Comparison of ENCODE assay signal across 1 cellular context in genomic region chr10:11950325-11951018, GRCh38.
TF ChIP-seq lines count a peak whose summit lies in the region.

No MANE protein-coding gene starts in this region.

TF ChIP-seq in HepG2, 621 proteins besides CTCF, POLR2A, EP300 and RAD21 (continued from another document and continues in another):
- TF ChIP-seq ZNF432 (CRISPR knock-in tag; IDR thresholded peaks at IDR 0.05; ENCODE audit: borderline replicate concordance) (no peak), GLI4 (CRISPR knock-in tag; IDR thresholded peaks at IDR 0.05; ENCODE audit: borderline replicate concordance) (no peak), PHF5A (CRISPR knock-in tag; IDR thresholded peaks at IDR 0.05; ENCODE audit: low read depth, unreplicated experiment) (no peak), TAF1 (CRISPR knock-in tag; IDR thresholded peaks at IDR 0.05) (no peak), YY1 (IDR thresholded peaks at IDR 0.05; ENCODE audit: insufficient read depth, insufficient replicate concordance, low read depth, low read length) (peak; percentile 28), NFYC (CRISPR knock-in tag; IDR thresholded peaks at IDR 0.05) (no peak), TARDBP (CRISPR knock-in tag; IDR thresholded peaks at IDR 0.05) (no peak; the same call in 1 of the 2 replicates), FOXP4 (CRISPR knock-in tag; IDR thresholded peaks at IDR 0.05) (peak; percentile 88), BRCA1 (CRISPR knock-in tag; IDR thresholded peaks at IDR 0.05) (no peak), ZBTB21 (CRISPR knock-in tag; IDR thresholded peaks at IDR 0.05) (no peak), ZFP41 (CRISPR knock-in tag; IDR thresholded peaks at IDR 0.05; ENCODE audit: borderline replicate concordance) (no peak), NCOR1 (IDR thresholded peaks at IDR 0.05; ENCODE audit: borderline replicate concordance, low read length) (peak; percentile 89; the same call in 1 of the 2 replicates), ZBTB25 (CRISPR knock-in tag; IDR thresholded peaks at IDR 0.05) (no peak), ZNF414 (CRISPR knock-in tag; IDR thresholded peaks at IDR 0.05) (no peak), ZNF407 (CRISPR knock-in tag; IDR thresholded peaks at IDR 0.05; ENCODE audit: not compliant biosample characterization) (no peak), ZNF180 (CRISPR knock-in tag; IDR thresholded peaks at IDR 0.05; ENCODE audit: borderline replicate concordance, low read depth) (no peak), FOSL2 (CRISPR knock-in tag; IDR thresholded peaks at IDR 0.05) (peak; percentile 20; the same call in 1 of the 2 replicates), SRF (IDR thresholded peaks at IDR 0.05; ENCODE audit: low read depth, low read length) (0 out of 2 replicates have a peak, but pooled peaks have one; percentile 17), JDP2 (CRISPR knock-in tag; IDR thresholded peaks at IDR 0.05; ENCODE audit: borderline replicate concordance) (no peak), HNRNPLL (IDR thresholded peaks at IDR 0.05; ENCODE audit: low read depth, low read length, poor library complexity, severe bottlenecking) (no peak), ZNF792 (CRISPR knock-in tag; IDR thresholded peaks at IDR 0.05) (peak; percentile 53; the same call in 1 of the 2 replicates), IRX3 (CRISPR knock-in tag; IDR thresholded peaks at IDR 0.05; ENCODE audit: borderline replicate concordance, low read depth) (no peak), SNAPC2 (CRISPR knock-in tag; IDR thresholded peaks at IDR 0.05) (no peak), SAP130 (CRISPR knock-in tag; IDR thresholded peaks at IDR 0.05; ENCODE audit: low read depth) (peak; percentile 77), CCAR2 (optimal IDR thresholded peaks at IDR 0.05; ENCODE audit: low read depth, low read length) (no peak), ZNF556 (CRISPR knock-in tag; IDR thresholded peaks at IDR 0.05; ENCODE audit: borderline replicate concordance) (no peak), TBX2 (CRISPR knock-in tag; IDR thresholded peaks at IDR 0.05; ENCODE audit: borderline replicate concordance) (peak; percentile 90), ZNF691 (CRISPR knock-in tag; IDR thresholded peaks at IDR 0.05; ENCODE audit: borderline replicate concordance, low read depth) (no peak), U2AF2 (IDR thresholded peaks at IDR 0.05; ENCODE audit: low read depth, low read length) (no peak), RXRB (CRISPR knock-in tag; IDR thresholded peaks at IDR 0.05; ENCODE audit: borderline replicate concordance) (peak; percentile 81), FOXK2 (IDR thresholded peaks at IDR 0.05) (no peak), MXD3 (CRISPR knock-in tag; IDR thresholded peaks at IDR 0.05) (no peak), ZNF570 (CRISPR knock-in tag; IDR thresholded peaks at IDR 0.05; ENCODE audit: borderline replicate concordance) (no peak), DBP (CRISPR knock-in tag; IDR thresholded peaks at IDR 0.05; ENCODE audit: not compliant biosample characterization) (no peak), ZNF546 (CRISPR knock-in tag; conservative IDR thresholded peaks at IDR 0.05) (no peak), PHF20 (CRISPR knock-in tag; IDR thresholded peaks at IDR 0.05) (no peak), HDAC1 (CRISPR knock-in tag; IDR thresholded peaks at IDR 0.05) (peak; percentile 56; the same call in 1 of the 2 replicates), PBX3 (CRISPR knock-in tag; IDR thresholded peaks at IDR 0.05; ENCODE audit: borderline replicate concordance) (no peak), ZNF709 (CRISPR knock-in tag; IDR thresholded peaks at IDR 0.05) (no peak), GFI1 (CRISPR knock-in tag; IDR thresholded peaks at IDR 0.05; ENCODE audit: borderline replicate concordance) (peak; percentile 100), SNAPC5 (CRISPR knock-in tag; IDR thresholded peaks at IDR 0.05; ENCODE audit: borderline replicate concordance) (no peak), NFRKB (IDR thresholded peaks at IDR 0.05) (no peak), ZNF326 (CRISPR knock-in tag; IDR thresholded peaks at IDR 0.05; ENCODE audit: borderline replicate concordance) (no peak), ELF1 (CRISPR knock-in tag; IDR thresholded peaks at IDR 0.05) (peak; percentile 60; the same call in 1 of the 2 replicates), FOXM1 (CRISPR knock-in tag; IDR thresholded peaks at IDR 0.05) (no peak), HMG20B (CRISPR knock-in tag; conservative IDR thresholded peaks at IDR 0.05) (peak; percentile 82; the same call in 1 of the 2 replicates), NCOA5 (CRISPR knock-in tag; IDR thresholded peaks at IDR 0.05) (no peak), SPEN (CRISPR knock-in tag; IDR thresholded peaks at IDR 0.05; ENCODE audit: low read depth) (no peak), ZSCAN12 (CRISPR knock-in tag; IDR thresholded peaks at IDR 0.05) (no peak), MBNL3 (CRISPR knock-in tag; conservative IDR thresholded peaks at IDR 0.05) (no peak), ZNF232 (CRISPR knock-in tag; IDR thresholded peaks at IDR 0.05; ENCODE audit: borderline replicate concordance) (no peak), MAFK (conservative IDR thresholded peaks at IDR 0.05 in 1 of 2, IDR thresholded peaks at IDR 0.05 in 1 of 2; ENCODE audit: low read length in 2 of 2) (no peak), PHF21A (CRISPR knock-in tag; IDR thresholded peaks at IDR 0.05) (0 out of 2 replicates have a peak, but pooled peaks have one; percentile 52), TFAP4 (IDR thresholded peaks at IDR 0.05; ENCODE audit: borderline replicate concordance, low read depth) (peak; percentile 36; the same call in 1 of the 2 replicates), BHLHE40 (IDR thresholded peaks at IDR 0.05; ENCODE audit: low read length) (no peak), IKZF4 (CRISPR knock-in tag; IDR thresholded peaks at IDR 0.05; ENCODE audit: borderline replicate concordance, low read depth, not compliant biosample characterization) (no peak)
